1 cellular context compared by ENCODE assay signal in genomic region chr6:77461796-77462195, GRCh38.
TF ChIP-seq lines count a peak whose summit lies in the region.

No MANE protein-coding gene starts in this region.

TF ChIP-seq in IMR-90, 13 proteins besides CTCF, POLR2A, EP300 and RAD21 (continued from another document):
- TF ChIP-seq USF2 (IDR thresholded peaks at IDR 0.05; ENCODE audit: low read depth, low read length) = no peak
- TF ChIP-seq ELK1 (IDR thresholded peaks at IDR 0.05; ENCODE audit: borderline replicate concordance, low read depth, low read length) = no peak
- no peak for TF ChIP-seq CHD1 (IDR thresholded peaks at IDR 0.05; ENCODE audit: low read depth, low read length)
- no peak for TF ChIP-seq FOS (IDR thresholded peaks at IDR 0.05; ENCODE audit: low read depth, low read length)
- TF ChIP-seq BHLHE40 (IDR thresholded peaks at IDR 0.05; ENCODE audit: low read depth, low read length) = no peak
- no peak for TF ChIP-seq MXI1 (IDR thresholded peaks at IDR 0.05; ENCODE audit: borderline replicate concordance, low read depth, low read length)
- no peak for TF ChIP-seq RFX5 (IDR thresholded peaks at IDR 0.05; ENCODE audit: low read depth, low read length)
- no peak for TF ChIP-seq NFE2L2 (IDR thresholded peaks at IDR 0.05; ENCODE audit: low read depth, low read length)
- TF ChIP-seq MAZ (IDR thresholded peaks at IDR 0.05; ENCODE audit: borderline replicate concordance, low read depth, low read length) = no peak
TF ChIP-seq in IMR-90: peak in this region for 0.
